In genomic region chr10:3068968-3069737, GRCh38 we compare ENCODE assay signal across 9 cellular contexts. TPM values are rescaled to one million over a fixed set of nuclear protein-coding genes. Genes with fewer than 3 reads are reported as not detected.
DNase-seq lines count a peak whose midpoint lies in the region; ATAC-seq and TF ChIP-seq lines count a peak whose summit lies in the region.
"Had no signal": no experiment of that assay in that cellular context is flagged by ENCODE, and none has a peak within 500 bp of the region (broad histone marks: within the 10 kb centered on the region; RNA-seq: fewer than 3 reads in every experiment).

No MANE protein-coding gene starts in this region.

- peaks cover 0 to 14% of the 10 kb centered on the region in 2 donors for H3K4me1 ChIP-seq in ascending aorta
- H3K4me1 ChIP-seq in iPS-20b (ENCODE audit: insufficient read depth, low read length) = peaks cover 17% of the 10 kb centered on the region

- H3K27me3 ChIP-seq in ascending aorta (no peaks in the 10 kb centered on the region), iPS-20b (ENCODE audit: insufficient read depth, low read length) (peaks cover 29% of the 10 kb centered on the region)

- H3K9ac ChIP-seq in iPS-20b (ENCODE audit: low read depth, low read length) = peak overlapping the region; percentile 76

- H3K4me3 ChIP-seq in ascending aorta (peak overlapping the region; percentile 87), iPS-20b (ENCODE audit: low read length) (peak overlapping the region; percentile 84)

- peak; percentile 60 for DNase-seq in DMS 273 (lab: John Stamatoyannopoulos, UW; ENCODE audit: unreplicated experiment)
- DNase-seq in DMS 273 treated with DMSO at 0.1 percent for 48 hours (lab: John Stamatoyannopoulos, UW) = no peak
- DNase-seq in NCI-H146 treated with DMSO at 0.1 percent for 48 hours (lab: John Stamatoyannopoulos, UW; ENCODE audit: unreplicated experiment) = peak; percentile 13
- DNase-seq in ascending aorta (ENCODE audit: low spot score in 2 of 2) = no peak
- DNase-seq in stimulated activated CD4-positive, alpha-beta T cell treated with anti-CD3 and anti-CD28 coated beads, Interleukin-15, amount 100 ng/mL, for 24 hours = peak; percentile 56
- no peak for DNase-seq in NCI-H1436 (lab: John Stamatoyannopoulos, UW)

- no peak for TF ChIP-seq CTCF in ascending aorta (IDR thresholded peaks at IDR 0.05)

- H3K36me3 ChIP-seq in ascending aorta (no peaks in the 10 kb centered on the region), iPS-20b (ENCODE audit: insufficient read depth, low read depth, low read length) (peaks cover 28% of the 10 kb centered on the region)

- intact Hi-C loops in ascending aorta (cut with DNase I) = loop anchor here (1.0 to 5.0 kb wide), 4 partner anchors 22 to 53 kb away; no protein-coding TSS in a partner anchor

- peak overlapping the region; percentile 72 to 78 for H3K27ac ChIP-seq in ascending aorta
- no peak overlapping the region for H3K27ac ChIP-seq in iPS-20b (ENCODE audit: low read length)
- H3K27ac ChIP-seq: 22Rv1 had no signal

- H3K9me3 ChIP-seq in ascending aorta (no peaks in the 10 kb centered on the region), iPS-20b (ENCODE audit: insufficient read depth, low read depth, low read length) (no peaks in the 10 kb centered on the region)

- ATAC-seq in GM21825 (IDR thresholded peaks at IDR 0.05; ENCODE audit: unreplicated experiment) = peak; percentile 27

RNA-seq across cellular contexts. Expression of gene PFKP, which starts 1.8 kb away (rescaled TPM):
- 197 TPM for total RNA-seq in ascending aorta

Comparison
In these comparisons a context has a peak if more than half of its experiments do, and no peak if none do; other contexts are left out.
1. DNase-seq: peak in DMS 273 (single experiment), NCI-H146 treated with DMSO at 0.1 percent for 48 hours (single experiment) and stimulated activated CD4-positive, alpha-beta T cell treated with anti-CD3 and anti-CD28 coated beads, Interleukin-15, amount 100 ng/mL, for 24 hours (single experiment); none in DMS 273 treated with DMSO at 0.1 percent for 48 hours (single experiment), ascending aorta (0 of 2) and NCI-H1436 (single experiment).